In genomic region chr14:24231263-24232120, GRCh38 we compare ENCODE assay signal across 8 cellular contexts. TPM values are rescaled to one million over a fixed set of nuclear protein-coding genes. Genes with fewer than 3 reads are reported as not detected.
A peak's percentile ranks its signal among the peaks of the same experiment; 100 is the strongest.
DNase-seq lines count a peak whose midpoint lies in the region; ATAC-seq, FAIRE-seq and TF ChIP-seq lines count a peak whose summit lies in the region.

No MANE protein-coding gene starts in this region.

- CTCF ChIA-PET in A549 (lab: Yijun Ruan, JAX), result interaction anchor here (0.9 to 1.6 kb wide), 3 partner anchors 12 to 66 kb away, joined by 4 to 11 read pairs (median 6); partner anchors contain the start of gene MDP1

- intact Hi-C loops in mucosa of descending colon (cut with DNase I, micrococcal nuclease), result no loop called here

- peak overlapping the region; percentile 94 for H3K4me2 ChIP-seq in A549

- 13% methylated on average over 22 of the region's 23 CpGs for WGBS in A549 (ENCODE audit: missing lambda C conversion rate)

- ATAC-seq in A549, result peak; percentile 25 to 45; a peak in 5 of 6 replicates
- peak; percentile 10 for ATAC-seq in GM19395 (IDR thresholded peaks at IDR 0.05; ENCODE audit: unreplicated experiment)
- peak; percentile 39 for ATAC-seq in mucosa of descending colon

- TF ChIP-seq CTCF in A549 (IDR thresholded peaks at IDR 0.05), result no peak
- TF ChIP-seq CTCF in choroid plexus epithelial cell (conservative IDR thresholded peaks at IDR 0.05; ENCODE audit: low read depth, low read length), result no peak
- no peak for TF ChIP-seq CTCF in mucosa of descending colon (IDR thresholded peaks at IDR 0.05)

- DNase-seq in A549 (ENCODE audit: low read depth in 1 of 2, low spot score in 1 of 2) (peak in 1 of 2 experiments; percentile 36), NCI-H2227 (lab: John Stamatoyannopoulos, UW; ENCODE audit: unreplicated experiment) (peak; percentile 41), choroid plexus epithelial cell (ENCODE audit: low read depth) (no peak), mucosa of descending colon (no peak), DMS114 treated with DMSO at 0.1 percent for 48 hours (lab: John Stamatoyannopoulos, UW; ENCODE audit: unreplicated experiment) (no peak), GM12891 (ENCODE audit: insufficient read length, low spot score) (no peak), MV-4-11 (lab: John Stamatoyannopoulos, UW) (no peak)

- H3K4me3 ChIP-seq in A549 (peak overlapping the region; percentile 73), choroid plexus epithelial cell (ENCODE audit: low read depth, low read length) (peak overlapping the region; percentile 89), mucosa of descending colon (peak overlapping the region; percentile 71)

- TF ChIP-seq EP300 in A549 (IDR thresholded peaks at IDR 0.05), result no peak

- no peak for TF ChIP-seq POLR2A in A549 (IDR thresholded peaks at IDR 0.05; ENCODE audit: low read length)
- no peak for TF ChIP-seq POLR2A in GM12891 (IDR thresholded peaks at IDR 0.05; ENCODE audit: low read depth, low read length)

- H3K9me3 ChIP-seq in A549 (no peaks in the 10 kb centered on the region), mucosa of descending colon (no peaks in the 10 kb centered on the region)

- POLR2A ChIA-PET in A549 (lab: Yijun Ruan, JAX), result interaction anchor here (0.7 to 1.0 kb wide), 2 partner anchors 16 to 42 kb away, joined by 3 to 7 read pairs; partner anchors contain the start of gene MDP1

- TF ChIP-seq RAD21 in A549 (conservative IDR thresholded peaks at IDR 0.05 in 1 of 2, IDR thresholded peaks at IDR 0.05 in 1 of 2), result no peak

- H3K4me1 ChIP-seq in A549 (peaks cover 18% of the 10 kb centered on the region), mucosa of descending colon (ENCODE audit: low read depth) (peaks cover 12% of the 10 kb centered on the region)

- H3K27ac ChIP-seq in A549, result peak overlapping the region; percentile 85 to 96

- FAIRE-seq in A549 (lab: Jason Lieb, UNC), result no peak
- FAIRE-seq in GM12891 (lab: Jason Lieb, UNC), result no peak

- no peaks in the 10 kb centered on the region for H3K36me3 ChIP-seq in mucosa of descending colon (ENCODE audit: low read depth)

TF ChIP-seq in A549, 52 proteins besides CTCF, POLR2A, EP300 and RAD21:
- TF ChIP-seq ZSCAN20 (CRISPR knock-in tag; IDR thresholded peaks at IDR 0.05), result no peak
- TF ChIP-seq GATA3 (IDR thresholded peaks at IDR 0.05; ENCODE audit: borderline replicate concordance), result no peak
- 0 out of 2 replicates have a peak, but pooled peaks have one; percentile 32 for TF ChIP-seq KDM5A (IDR thresholded peaks at IDR 0.05)
- TF ChIP-seq CBX2 (IDR thresholded peaks at IDR 0.05; ENCODE audit: borderline replicate concordance, low read depth), result no peak
- no peak for TF ChIP-seq RCOR1 (IDR thresholded peaks at IDR 0.05; ENCODE audit: low read depth, low read length)
- TF ChIP-seq FOXS1 (CRISPR knock-in tag; IDR thresholded peaks at IDR 0.05), result no peak
- TF ChIP-seq PBX3 (IDR thresholded peaks at IDR 0.05), result no peak
- TF ChIP-seq MAFK (IDR thresholded peaks at IDR 0.05; ENCODE audit: partially characterized antibody), result peak; percentile 29

TF ChIP-seq in GM12891, 5 proteins besides CTCF, POLR2A, EP300 and RAD21:
- TF ChIP-seq POLR2AphosphoS5 (IDR thresholded peaks at IDR 0.05; ENCODE audit: low read depth, low read length) (no peak), SPI1 (IDR thresholded peaks at IDR 0.05; ENCODE audit: low read depth, low read length) (no peak), POU2F2 (IDR thresholded peaks at IDR 0.05; ENCODE audit: low read depth, low read length) (no peak), TAF1 (IDR thresholded peaks at IDR 0.05; ENCODE audit: low read depth, low read length) (no peak), PAX5 (IDR thresholded peaks at IDR 0.05; ENCODE audit: insufficient read depth, low read length, severe bottlenecking) (no peak)

RNA-seq across cellular contexts. Expression of gene NEDD8, which starts 0.7 kb away (rescaled TPM):
- polyA plus RNA-seq in A549 (2011; rRNA removed) (381 and 433 TPM in 2 replicates), A549 (2017; fragmentation: RNase III; extraction: RNeasy Plus Mini Kit Qiagen cat#74134 plus additional on column Dnase treatment) (561 to 594 TPM (median 589 TPM) in 3 replicates)
- polyA plus RNA-seq in A549 (2012; cell fraction: cytosol; rRNA removed), result 319 and 406 TPM in 2 replicates
- 84.0 and 134 TPM in 2 replicates for polyA plus RNA-seq in A549 (2012; cell fraction: nucleus; rRNA removed)
- 93.2 and 113 TPM in 2 replicates for polyA minus RNA-seq in A549 (2011; rRNA and poly(A)+ RNA removed)
- total RNA-seq in mucosa of descending colon, result 100 to 1,000 TPM; 108 to 150 (median 131) TPM
- 288 TPM for polyA plus RNA-seq in GM12891 (2012; ENCODE audit: low read depth, missing spikeins)

RNA-seq across cellular contexts. Expression of gene GMPR2, which starts 1.2 kb away (rescaled TPM):
- polyA plus RNA-seq in A549 (2011; rRNA removed) (91.7 and 108 TPM in 2 replicates), A549 (2017; fragmentation: RNase III; extraction: RNeasy Plus Mini Kit Qiagen cat#74134 plus additional on column Dnase treatment) (64.8 to 71.2 TPM (median 70.0 TPM) in 3 replicates)
- polyA plus RNA-seq in A549 (2012; cell fraction: cytosol; rRNA removed), result 52.4 and 58.4 TPM in 2 replicates
- polyA plus RNA-seq in A549 (2012; cell fraction: nucleus; rRNA removed), result 44.8 and 50.9 TPM in 2 replicates
- polyA minus RNA-seq in A549 (2011; rRNA and poly(A)+ RNA removed), result 87.4 and 103 TPM in 2 replicates
- 10 to 100 TPM; 59.7 to 83.5 (median 61.6) TPM for total RNA-seq in mucosa of descending colon
- polyA plus RNA-seq in GM12891 (2012; ENCODE audit: low read depth, missing spikeins), result 50.7 TPM

RNA-seq across cellular contexts. Expression of gene TINF2, which starts 10.9 kb away (rescaled TPM):
- polyA plus RNA-seq in A549 (2011; rRNA removed), result 51.3 and 73.0 TPM in 2 replicates
- polyA plus RNA-seq in A549 (2012; cell fraction: cytosol; rRNA removed), result 25.1 and 30.3 TPM in 2 replicates
- polyA plus RNA-seq in A549 (2012; cell fraction: nucleus; rRNA removed), result 27.8 and 37.0 TPM in 2 replicates
- polyA plus RNA-seq in A549 (2017; fragmentation: RNase III; extraction: RNeasy Plus Mini Kit Qiagen cat#74134 plus additional on column Dnase treatment), result 33.1 to 44.5 TPM (median 38.5 TPM) in 3 replicates
- 53.5 and 60.4 TPM in 2 replicates for polyA minus RNA-seq in A549 (2011; rRNA and poly(A)+ RNA removed)
- 10 to 100 TPM; 51.5 to 64.8 (median 58.4) TPM for total RNA-seq in mucosa of descending colon
- 36.6 TPM for polyA plus RNA-seq in GM12891 (2012; ENCODE audit: low read depth, missing spikeins)

RNA-seq across cellular contexts. Expression of gene MDP1, which starts 15.6 kb away (rescaled TPM):
- polyA plus RNA-seq in A549 (2011; rRNA removed) (31.8 and 38.6 TPM in 2 replicates), A549 (2017; fragmentation: RNase III; extraction: RNeasy Plus Mini Kit Qiagen cat#74134 plus additional on column Dnase treatment) (21.0 to 21.6 TPM (median 21.4 TPM) in 3 replicates)
- polyA plus RNA-seq in A549 (2012; cell fraction: cytosol; rRNA removed), result 27.2 and 31.6 TPM in 2 replicates
- polyA plus RNA-seq in A549 (2012; cell fraction: nucleus; rRNA removed), result 23.4 and 29.9 TPM in 2 replicates
- 6.0 and 11.2 TPM in 2 replicates for polyA minus RNA-seq in A549 (2011; rRNA and poly(A)+ RNA removed)
- 10 to 100 TPM; 11.1 to 14.8 (median 13.2) TPM for total RNA-seq in mucosa of descending colon
- polyA plus RNA-seq in GM12891 (2012; ENCODE audit: low read depth, missing spikeins), result 20.5 TPM

RNA-seq across cellular contexts. Expression of gene CHMP4A, which starts 18.2 kb away (rescaled TPM):
- polyA plus RNA-seq in A549 (2011; rRNA removed) (74.9 and 102 TPM in 2 replicates), A549 (2017; fragmentation: RNase III; extraction: RNeasy Plus Mini Kit Qiagen cat#74134 plus additional on column Dnase treatment) (112 to 124 TPM (median 117 TPM) in 3 replicates)
- polyA plus RNA-seq in A549 (2012; cell fraction: cytosol; rRNA removed), result 67.2 and 98.1 TPM in 2 replicates
- 13.2 and 24.6 TPM in 2 replicates for polyA plus RNA-seq in A549 (2012; cell fraction: nucleus; rRNA removed)
- polyA minus RNA-seq in A549 (2011; rRNA and poly(A)+ RNA removed), result 16.7 and 37.6 TPM in 2 replicates
- total RNA-seq in mucosa of descending colon, result 10 to 100 TPM; 47.6 to 67.8 (median 49.5) TPM
- 67.9 TPM for polyA plus RNA-seq in GM12891 (2012; ENCODE audit: low read depth, missing spikeins)
